1 cellular context compared by ENCODE assay signal in the genomic region with DNA sequence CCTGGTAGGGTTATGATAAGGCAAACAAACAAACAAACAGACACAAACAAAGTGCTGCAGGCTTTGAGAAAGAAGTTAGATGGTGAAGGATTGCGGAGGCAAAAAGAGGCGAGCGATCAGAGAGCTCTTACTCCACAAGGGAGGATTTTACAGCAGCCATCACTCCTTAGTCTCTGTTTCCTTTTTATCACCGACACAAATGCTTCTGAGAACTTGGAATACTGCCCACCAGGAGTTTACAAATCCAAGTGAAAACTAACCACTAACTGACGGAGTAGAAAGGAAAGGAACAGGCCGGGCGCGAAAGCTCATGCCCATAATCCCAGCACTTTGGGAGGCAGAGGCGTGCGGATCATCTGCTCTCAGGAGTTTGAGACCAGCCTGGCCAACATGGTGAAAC.
TF ChIP-seq lines count a peak whose summit lies in the region.

No MANE protein-coding gene starts in this region.

TF ChIP-seq in IMR-90, 13 proteins besides CTCF, POLR2A, EP300 and RAD21:
- TF ChIP-seq, protein P1, sequence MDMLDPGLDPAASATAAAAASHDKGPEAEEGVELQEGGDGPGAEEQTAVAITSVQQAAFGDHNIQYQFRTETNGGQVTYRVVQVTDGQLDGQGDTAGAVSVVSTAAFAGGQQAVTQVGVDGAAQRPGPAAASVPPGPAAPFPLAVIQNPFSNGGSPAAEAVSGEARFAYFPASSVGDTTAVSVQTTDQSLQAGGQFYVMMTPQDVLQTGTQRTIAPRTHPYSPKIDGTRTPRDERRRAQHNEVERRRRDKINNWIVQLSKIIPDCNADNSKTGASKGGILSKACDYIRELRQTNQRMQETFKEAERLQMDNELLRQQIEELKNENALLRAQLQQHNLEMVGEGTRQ (IDR thresholded peaks at IDR 0.05; ENCODE audit: low read depth, low read length), result no peak
- TF ChIP-seq NFE2L2 (IDR thresholded peaks at IDR 0.05; ENCODE audit: low read depth, low read length), result no peak
- TF ChIP-seq RCOR1 (IDR thresholded peaks at IDR 0.05; ENCODE audit: insufficient replicate concordance, low read length), result no peak
- TF ChIP-seq, protein P2, sequence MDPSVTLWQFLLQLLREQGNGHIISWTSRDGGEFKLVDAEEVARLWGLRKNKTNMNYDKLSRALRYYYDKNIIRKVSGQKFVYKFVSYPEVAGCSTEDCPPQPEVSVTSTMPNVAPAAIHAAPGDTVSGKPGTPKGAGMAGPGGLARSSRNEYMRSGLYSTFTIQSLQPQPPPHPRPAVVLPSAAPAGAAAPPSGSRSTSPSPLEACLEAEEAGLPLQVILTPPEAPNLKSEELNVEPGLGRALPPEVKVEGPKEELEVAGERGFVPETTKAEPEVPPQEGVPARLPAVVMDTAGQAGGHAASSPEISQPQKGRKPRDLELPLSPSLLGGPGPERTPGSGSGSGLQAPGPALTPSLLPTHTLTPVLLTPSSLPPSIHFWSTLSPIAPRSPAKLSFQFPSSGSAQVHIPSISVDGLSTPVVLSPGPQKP (IDR thresholded peaks at IDR 0.05; ENCODE audit: borderline replicate concordance, low read depth, low read length), result no peak
- TF ChIP-seq RFX5 (IDR thresholded peaks at IDR 0.05; ENCODE audit: low read depth, low read length), result no peak
- TF ChIP-seq CHD1 (IDR thresholded peaks at IDR 0.05; ENCODE audit: low read depth, low read length), result no peak
- no peak for TF ChIP-seq FOS (IDR thresholded peaks at IDR 0.05; ENCODE audit: low read depth, low read length)
- TF ChIP-seq MAFK (IDR thresholded peaks at IDR 0.05; ENCODE audit: low read depth, low read length), result no peak
- TF ChIP-seq MAZ (IDR thresholded peaks at IDR 0.05; ENCODE audit: borderline replicate concordance, low read depth, low read length), result no peak
- TF ChIP-seq BHLHE40 (IDR thresholded peaks at IDR 0.05; ENCODE audit: low read depth, low read length), result no peak
- no peak for TF ChIP-seq SMC3 (IDR thresholded peaks at IDR 0.05; ENCODE audit: low read depth, low read length)
